Comparison of ENCODE assay signal across 1 cellular context in the genomic region with DNA sequence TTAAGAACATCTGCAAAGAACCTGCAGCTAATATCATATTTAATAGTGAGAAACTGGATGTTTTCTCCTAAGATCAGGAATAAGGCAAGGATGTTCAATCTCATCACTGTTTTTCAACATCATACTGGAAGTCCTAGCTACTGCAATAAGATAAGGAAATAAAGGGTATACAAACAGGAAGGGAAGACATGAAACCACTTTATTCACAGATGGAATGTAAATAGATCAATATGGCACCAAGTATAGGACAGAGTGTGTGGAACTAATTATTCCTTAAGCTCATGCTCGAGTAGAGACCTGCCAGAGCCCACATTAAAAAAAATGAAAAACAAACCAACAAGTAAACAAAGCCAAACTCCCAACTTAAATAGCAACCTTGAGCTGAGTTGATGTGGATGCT.
TF ChIP-seq lines count a peak whose summit lies in the region.

No MANE protein-coding gene starts in this region.

TF ChIP-seq in H1, 55 proteins besides CTCF, POLR2A, EP300 and RAD21 (continued from another document):
- TF ChIP-seq CREB1 (IDR thresholded peaks at IDR 0.05): no peak
- no peak for TF ChIP-seq SP1 (IDR thresholded peaks at IDR 0.05; ENCODE audit: low read depth, low read length)
- TF ChIP-seq, protein P1, sequence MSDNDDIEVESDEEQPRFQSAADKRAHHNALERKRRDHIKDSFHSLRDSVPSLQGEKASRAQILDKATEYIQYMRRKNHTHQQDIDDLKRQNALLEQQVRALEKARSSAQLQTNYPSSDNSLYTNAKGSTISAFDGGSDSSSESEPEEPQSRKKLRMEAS (IDR thresholded peaks at IDR 0.05): no peak
- no peak for TF ChIP-seq GABPA (IDR thresholded peaks at IDR 0.05; ENCODE audit: borderline replicate concordance, insufficient read depth, low read length)
- no peak for TF ChIP-seq CBX5 (IDR thresholded peaks at IDR 0.05; ENCODE audit: low read depth, low read length)
- TF ChIP-seq GTF2F1 (IDR thresholded peaks at IDR 0.05; ENCODE audit: borderline replicate concordance, low read depth, low read length): no peak
